In genomic region chr14:21092147-21093011, GRCh38 we compare ENCODE assay signal across 8 cellular contexts. TPM values are rescaled to one million over a fixed set of nuclear protein-coding genes. Genes with fewer than 3 reads are reported as not detected.
DNase-seq lines count a peak whose midpoint lies in the region; ATAC-seq and TF ChIP-seq lines count a peak whose summit lies in the region.

No MANE protein-coding gene starts in this region.

- no peak overlapping the region for H3K4me3 ChIP-seq in AG04449 (ENCODE audit: low read depth, low read length)

- intact Hi-C loops in natural killer cell (cut with micrococcal nuclease): loop anchor here (1.0 kb wide), 3 partner anchors 15 to 78 kb away; no protein-coding TSS in a partner anchor

- ATAC-seq in GM18511 (IDR thresholded peaks at IDR 0.05; ENCODE audit: unreplicated experiment) (peak; percentile 87), HG02981 (IDR thresholded peaks at IDR 0.05; ENCODE audit: unreplicated experiment) (peak; percentile 69), esophagus mucosa (peak; percentile 88), natural killer cell (peak; percentile 91 to 98 (median 94))

- peak overlapping the region; percentile 41 to 68 for H3K27ac Mint-ChIP-seq in natural killer cell

- peaks cover 13 to 15% of the 10 kb centered on the region in 2 donors for H3K4me1 Mint-ChIP-seq in natural killer cell

- CTCF ChIA-PET in AG04449 (lab: Yijun Ruan, JAX): interaction anchor here (0.8 to 7.8 kb wide), 35 partner anchors 12 to 233 kb away, joined by 3 to 325 read pairs (median 9); partner anchors contain the start of genes ARHGEF40, RNASE13, RNASE7 and SLC39A2

- TF ChIP-seq CTCF in AG04449 (IDR thresholded peaks at IDR 0.05; ENCODE audit: insufficient read depth, low read length, missing control alignments) (peak; percentile 100), natural killer cell (IDR thresholded peaks at IDR 0.05) (peak; percentile 100)

- POLR2A ChIA-PET in AG04449 (lab: Yijun Ruan, JAX): interaction anchor here (0.8 to 3.4 kb wide), 3 partner anchors 12 to 77 kb away, joined by 3 to 25 read pairs (median 3); partner anchors contain the start of gene ARHGEF40

- H3K36me3 Mint-ChIP-seq in natural killer cell: no peaks in the 10 kb centered on the region

- no peak for DNase-seq in AG04449 (ENCODE audit: low read depth, low spot score)
- peak; percentile 30 for DNase-seq in NOMO-1 treated with dmso at 0.1 percent for 144 hours (lab: John Stamatoyannopoulos, UW; ENCODE audit: unreplicated experiment)
- peak; percentile 92 for DNase-seq in activated T-cell treated with anti-CD3 and anti-CD28 coated beads for 1 hour (ENCODE audit: low read depth)
- DNase-seq in natural killer cell: peak; percentile 94
- DNase-seq in stimulated activated naive CD4-positive, alpha-beta T cell treated with Interleukin-2 at 50 U/mL for 16 hours (lab: John Stamatoyannopoulos, UW): peak; percentile 84

- H3K9me3 Mint-ChIP-seq in natural killer cell: no peaks in the 10 kb centered on the region

- no peaks in the 10 kb centered on the region for H3K27me3 Mint-ChIP-seq in natural killer cell (ENCODE audit: low read depth in 2 of 2)

- no peak overlapping the region for H3K4me3 Mint-ChIP-seq in natural killer cell

RNA-seq across cellular contexts. Expression of gene ZNF219, which starts 6.1 kb away (rescaled TPM):
- 40.4 TPM for total RNA-seq in esophagus mucosa
- 1 to 10 TPM; 5.6 to 8.4 (median 7.7) TPM for total RNA-seq in natural killer cell

RNA-seq across cellular contexts. Expression of gene TMEM253, which starts 8.5 kb away (rescaled TPM):
- 1.6 TPM for total RNA-seq in esophagus mucosa
- total RNA-seq in natural killer cell: under 1 TPM in 1 of 3 donors, not detected in 2; 0.40 TPM

RNA-seq across cellular contexts. Expression of gene ARHGEF40, which starts 22.3 kb away (rescaled TPM):
- total RNA-seq in esophagus mucosa: 2.3 TPM
- 1 to 10 TPM; 4.4 to 6.9 (median 6.0) TPM for total RNA-seq in natural killer cell

RNA-seq across cellular contexts. Expression of gene RNASE8, which starts 34.8 kb away (rescaled TPM):
- not detected for total RNA-seq in esophagus mucosa
- total RNA-seq in natural killer cell: not detected

RNA-seq across cellular contexts. Expression of gene RNASE7, which starts 50.2 kb away (rescaled TPM):
- total RNA-seq in esophagus mucosa (2.7 TPM), natural killer cell (not detected)
